29 cellular contexts compared by ENCODE assay signal in the genomic region with DNA sequence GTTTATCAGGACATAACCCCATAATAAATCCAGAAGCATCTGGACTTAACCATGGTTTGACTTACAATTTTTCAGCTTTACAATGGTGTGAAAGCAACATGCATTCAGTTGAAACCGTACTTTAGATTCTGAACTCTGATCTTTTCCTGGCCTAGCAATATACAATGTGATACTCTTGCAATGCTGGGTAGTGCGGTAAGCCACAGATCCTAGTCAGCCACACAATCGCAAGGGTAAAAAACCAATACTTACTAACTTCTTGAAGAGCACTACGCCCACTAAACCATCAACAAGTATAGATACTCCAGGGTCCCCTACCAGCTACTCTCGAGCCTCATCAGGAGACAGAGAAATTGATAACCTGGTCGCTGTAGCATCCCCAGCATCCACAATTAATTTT.
"Had no signal": no experiment of that assay in that cellular context is flagged by ENCODE, and none has a peak within 500 bp of the region (broad histone marks: within the 10 kb centered on the region; RNA-seq: fewer than 3 reads in every experiment).

No MANE protein-coding gene starts in this region.

- H3K4me3 Mint-ChIP-seq: naive B cell; naive thymus-derived CD8-positive, alpha-beta T cell; natural killer cell treated with Interleukin-12 subunit alpha and Interleukin-12 subunit beta and Interleukin-15 and Interleukin-18, amount 100 ng/mL, for 72 hours; neural crest cell; stimulated activated memory B cell treated with anti-CD40 and anti-IgM and Interleukin-4, amounts not matched to agents 10 μg/mL and 1 μg/mL and 100 μg/mL, for 72 hours; stimulated activated naive CD8-positive, alpha-beta T cell treated with anti-CD3 and anti-CD28 coated beads, Interleukin-15, amount 100 ng/mL, for 72 hours had no signal

- H3K27me3 ChIP-seq: pancreas, right lobe of liver, thyroid gland, tibial nerve, upper lobe of right lung, uterus had no signal

- H3K27ac ChIP-seq: neutrophil, pancreas, psoas muscle, right lobe of liver, sigmoid colon, thoracic aorta, thyroid gland, tibial nerve, upper lobe of right lung, uterus had no signal

- H3K9me3 Mint-ChIP-seq: natural killer cell treated with Interleukin-12 subunit alpha and Interleukin-12 subunit beta and Interleukin-15 and Interleukin-18, amount 100 ng/mL, for 72 hours; neural crest cell had no signal

- H3K4me1 ChIP-seq: pancreas, psoas muscle, right lobe of liver, thyroid gland, upper lobe of right lung, uterus had no signal

- H3K4me3 ChIP-seq: pancreas, psoas muscle, right lobe of liver, sigmoid colon, thoracic aorta, thyroid gland, tibial nerve, upper lobe of right lung, uterus had no signal

- H3K4me1 Mint-ChIP-seq: naive B cell; naive thymus-derived CD8-positive, alpha-beta T cell; neural crest cell; stimulated activated memory B cell treated with anti-CD40 and anti-IgM and Interleukin-4, amounts not matched to agents 10 μg/mL and 1 μg/mL and 100 μg/mL, for 72 hours; stimulated activated naive CD8-positive, alpha-beta T cell treated with anti-CD3 and anti-CD28 coated beads, Interleukin-15, amount 100 ng/mL, for 72 hours had no signal

- H3K36me3 ChIP-seq: neutrophil, pancreas, right lobe of liver, sigmoid colon, thoracic aorta, thyroid gland, tibial nerve, upper lobe of right lung, uterus had no signal

- H3K27ac Mint-ChIP-seq: naive B cell; naive thymus-derived CD8-positive, alpha-beta T cell; natural killer cell treated with Interleukin-12 subunit alpha and Interleukin-12 subunit beta and Interleukin-15 and Interleukin-18, amount 100 ng/mL, for 72 hours; progenitor cell of endocrine pancreas; stimulated activated memory B cell treated with anti-CD40 and anti-IgM and Interleukin-4, amounts not matched to agents 10 μg/mL and 1 μg/mL and 100 μg/mL, for 72 hours; stimulated activated naive CD8-positive, alpha-beta T cell treated with anti-CD3 and anti-CD28 coated beads, Interleukin-15, amount 100 ng/mL, for 72 hours had no signal

- H3K9me3 ChIP-seq: neutrophil, pancreas, psoas muscle, right lobe of liver, thoracic aorta, thyroid gland, tibial nerve, upper lobe of right lung, uterus had no signal

- H3K27me3 Mint-ChIP-seq: progenitor cell of endocrine pancreas had no signal

- DNase-seq: naive B cell; naive thymus-derived CD8-positive, alpha-beta T cell; nucleus accumbens; pancreas; posterior cingulate gyrus; psoas muscle; right cardiac atrium; right lobe of liver; sigmoid colon; small intestine; stimulated activated CD4-positive, alpha-beta T cell treated with anti-CD3 and anti-CD28 coated beads, Interleukin-15, amount 100 ng/mL, for 24 hours; stimulated activated CD4-positive, alpha-beta T cell treated with anti-CD3 and anti-CD28 coated beads, Interleukin-2, amount 100 ng/mL, for 24 hours; stimulated activated CD4-positive, alpha-beta T cell treated with anti-CD3 and anti-CD28 coated beads, Interleukin-2, amount 100 ng/mL, for 48 hours; stimulated activated CD4-positive, alpha-beta T cell treated with anti-CD3 and anti-CD28 coated beads, Interleukin-4, amount 100 ng/mL, for 24 hours; stimulated activated naive CD4-positive, alpha-beta T cell; stimulated activated naive CD8-positive, alpha-beta T cell treated with anti-CD3 and anti-CD28 coated beads, Interleukin-15, amount 100 ng/mL, for 72 hours; stimulated activated naive CD8-positive, alpha-beta T cell treated with anti-CD3 and anti-CD28 coated beads, Interleukin-15, Interleukin-2, amounts not matched to agents 100 U/mL and 50 U/mL, for 24 hours; substantia nigra; thyroid gland; trophoblast cell; upper lobe of right lung; uterus had no signal

- ATAC-seq: naive thymus-derived CD8-positive, alpha-beta T cell; natural killer cell treated with Interleukin-12 subunit alpha and Interleukin-12 subunit beta and Interleukin-15 and Interleukin-18, amount 100 ng/mL, for 72 hours; pancreas; psoas muscle; right cardiac atrium; right lobe of liver; stimulated activated memory B cell treated with anti-CD40 and anti-IgM and Interleukin-4, amounts not matched to agents 10 μg/mL and 1 μg/mL and 100 μg/mL, for 72 hours; stimulated activated naive CD8-positive, alpha-beta T cell treated with anti-CD3 and anti-CD28 coated beads, Interleukin-15, amount 100 ng/mL, for 72 hours; stimulated activated naive CD8-positive, alpha-beta T cell treated with anti-CD3 and anti-CD28 coated beads, Interleukin-15, Interleukin-2, amounts not matched to agents 100 U/mL and 50 U/mL, for 24 hours; upper lobe of right lung had no signal

- H3K36me3 Mint-ChIP-seq: naive B cell; natural killer cell treated with Interleukin-12 subunit alpha and Interleukin-12 subunit beta and Interleukin-15 and Interleukin-18, amount 100 ng/mL, for 72 hours; stimulated activated memory B cell treated with anti-CD40 and anti-IgM and Interleukin-4, amounts not matched to agents 10 μg/mL and 1 μg/mL and 100 μg/mL, for 72 hours had no signal
